ENCODE assay signal across 1 cellular context in the genomic region with DNA sequence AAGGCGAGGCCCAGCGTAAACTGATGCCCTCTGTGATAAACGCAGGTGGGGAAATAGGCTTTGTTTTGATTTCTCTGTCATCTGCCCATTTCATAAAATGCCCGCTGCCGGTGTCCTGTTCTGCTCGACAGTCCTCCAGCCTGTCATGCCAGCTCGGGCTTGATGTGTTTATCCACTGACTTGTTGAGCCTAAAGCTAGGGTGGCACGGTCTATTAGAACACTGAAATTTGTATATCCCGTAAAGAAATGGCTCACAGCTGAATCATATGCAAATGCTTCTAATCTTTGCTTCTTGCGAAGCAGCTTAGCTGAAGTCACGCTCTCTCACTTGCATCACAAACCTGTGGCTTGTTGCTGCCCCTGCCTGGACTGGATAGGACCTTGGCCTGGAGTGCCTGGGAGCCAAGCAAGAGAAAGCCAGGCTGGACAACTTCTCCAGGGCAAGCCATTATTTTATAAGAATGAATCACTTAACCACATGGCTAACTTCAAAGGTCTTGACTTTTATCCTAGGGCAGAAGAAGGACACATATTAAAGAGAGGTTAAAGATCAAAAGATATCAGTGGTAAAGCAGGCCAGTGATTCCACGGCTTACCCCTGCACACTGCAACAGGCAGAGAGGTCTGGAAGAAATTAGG.
TF ChIP-seq lines count a peak whose summit lies in the region.

No MANE protein-coding gene starts in this region.

TF ChIP-seq in liver, 16 proteins besides CTCF, POLR2A, EP300 and RAD21 (continued from another document):
- TF ChIP-seq, protein P1, sequence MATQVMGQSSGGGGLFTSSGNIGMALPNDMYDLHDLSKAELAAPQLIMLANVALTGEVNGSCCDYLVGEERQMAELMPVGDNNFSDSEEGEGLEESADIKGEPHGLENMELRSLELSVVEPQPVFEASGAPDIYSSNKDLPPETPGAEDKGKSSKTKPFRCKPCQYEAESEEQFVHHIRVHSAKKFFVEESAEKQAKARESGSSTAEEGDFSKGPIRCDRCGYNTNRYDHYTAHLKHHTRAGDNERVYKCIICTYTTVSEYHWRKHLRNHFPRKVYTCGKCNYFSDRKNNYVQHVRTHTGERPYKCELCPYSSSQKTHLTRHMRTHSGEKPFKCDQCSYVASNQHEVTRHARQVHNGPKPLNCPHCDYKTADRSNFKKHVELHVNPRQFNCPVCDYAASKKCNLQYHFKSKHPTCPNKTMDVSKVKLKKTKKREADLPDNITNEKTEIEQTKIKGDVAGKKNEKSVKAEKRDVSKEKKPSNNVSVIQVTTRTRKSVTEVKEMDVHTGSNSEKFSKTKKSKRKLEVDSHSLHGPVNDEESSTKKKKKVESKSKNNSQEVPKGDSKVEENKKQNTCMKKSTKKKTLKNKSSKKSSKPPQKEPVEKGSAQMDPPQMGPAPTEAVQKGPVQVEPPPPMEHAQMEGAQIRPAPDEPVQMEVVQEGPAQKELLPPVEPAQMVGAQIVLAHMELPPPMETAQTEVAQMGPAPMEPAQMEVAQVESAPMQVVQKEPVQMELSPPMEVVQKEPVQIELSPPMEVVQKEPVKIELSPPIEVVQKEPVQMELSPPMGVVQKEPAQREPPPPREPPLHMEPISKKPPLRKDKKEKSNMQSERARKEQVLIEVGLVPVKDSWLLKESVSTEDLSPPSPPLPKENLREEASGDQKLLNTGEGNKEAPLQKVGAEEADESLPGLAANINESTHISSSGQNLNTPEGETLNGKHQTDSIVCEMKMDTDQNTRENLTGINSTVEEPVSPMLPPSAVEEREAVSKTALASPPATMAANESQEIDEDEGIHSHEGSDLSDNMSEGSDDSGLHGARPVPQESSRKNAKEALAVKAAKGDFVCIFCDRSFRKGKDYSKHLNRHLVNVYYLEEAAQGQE (IDR thresholded peaks at IDR 0.05) = peak; percentile 58
- TF ChIP-seq SP1 (IDR thresholded peaks at IDR 0.05) = peak; percentile 91
- TF ChIP-seq TAF1 (conservative IDR thresholded peaks at IDR 0.05) = no peak
